ENCODE assay signal across 15 cellular contexts in the genomic region with DNA sequence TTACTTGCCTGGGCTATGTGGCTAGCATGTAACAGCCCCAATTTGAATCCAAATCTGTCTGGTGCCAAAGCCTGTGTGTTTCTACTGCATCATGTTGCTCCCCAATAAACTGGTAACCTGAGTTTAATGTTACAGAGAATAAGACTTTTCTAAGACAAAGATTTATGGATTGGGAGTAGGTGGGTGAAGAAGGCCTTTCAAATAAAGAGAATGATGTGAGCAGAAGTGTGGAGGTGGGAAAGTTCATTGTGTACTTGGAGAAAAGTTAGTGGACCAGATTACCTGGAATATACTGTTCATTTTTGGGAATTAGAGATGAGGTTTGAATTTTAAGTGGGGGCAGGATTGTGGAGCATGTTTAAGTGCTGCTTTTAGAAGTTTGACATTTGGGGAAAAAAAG. TPM values are rescaled to one million over a fixed set of nuclear protein-coding genes. Genes with fewer than 3 reads are reported as not detected.
DNase-seq lines count a peak whose midpoint lies in the region; ATAC-seq and TF ChIP-seq lines count a peak whose summit lies in the region.
"Had no signal": no experiment of that assay in that cellular context is flagged by ENCODE, and none has a peak within 500 bp of the region (broad histone marks: within the 10 kb centered on the region; RNA-seq: fewer than 3 reads in every experiment).

No MANE protein-coding gene starts in this region.

- peaks cover 57% of the 10 kb centered on the region for H3K4me1 Mint-ChIP-seq in stimulated activated naive CD8-positive, alpha-beta T cell treated with anti-CD3 and anti-CD28 coated beads, Interleukin-15, Interleukin-2, amounts not matched to agents 100 ng/mL and 50 ng/mL, for 24 hours (ENCODE audit: low read depth)
- peaks cover 59% of the 10 kb centered on the region for H3K4me1 Mint-ChIP-seq in chondrocyte (ENCODE audit: low read depth)
- H3K4me1 Mint-ChIP-seq in naive thymus-derived CD8-positive, alpha-beta T cell, result peaks cover 38 to 65% (median 55%) of the 10 kb centered on the region in 4 donors
- H3K4me1 Mint-ChIP-seq in immature natural killer cell, result peaks cover 50 to 68% of the 10 kb centered on the region in 2 donors

- H3K4me3 Mint-ChIP-seq in stimulated activated naive CD8-positive, alpha-beta T cell treated with anti-CD3 and anti-CD28 coated beads, Interleukin-15, Interleukin-2, amounts not matched to agents 100 ng/mL and 50 ng/mL, for 24 hours, result no peak overlapping the region
- H3K4me3 Mint-ChIP-seq in chondrocyte (ENCODE audit: unreplicated experiment) (no peak overlapping the region), immature natural killer cell (no peak overlapping the region)
- peak overlapping the region in 6 of 10 donors; percentile 1 to 48 (median 8) for H3K4me3 Mint-ChIP-seq in naive thymus-derived CD8-positive, alpha-beta T cell
- H3K4me3 Mint-ChIP-seq: dendritic cell treated with granulocyte-macrophage colony-stimulating factor and Interleukin-4, amounts not matched to agents 40 ng/mL and 50 ng/mL, for 4 days; T-cell had no signal

- no peak for TF ChIP-seq CTCF in chondrocyte (IDR thresholded peaks at IDR 0.05)

- DNase-seq in stimulated activated naive CD8-positive, alpha-beta T cell treated with anti-CD3 and anti-CD28 coated beads, Interleukin-15, Interleukin-2, amounts not matched to agents 100 U/mL and 50 U/mL, for 24 hours, result no peak
- DNase-seq in chondrocyte (ENCODE audit: low spot score) (no peak), ecto neural progenitor cell (ENCODE audit: low spot score) (no peak), inferior parietal cortex (ENCODE audit: extremely low spot score) (no peak), immature natural killer cell (no peak)
- no peak for DNase-seq in naive thymus-derived CD8-positive, alpha-beta T cell
- DNase-seq in stimulated activated CD4-positive, alpha-beta T cell treated with anti-CD3 and anti-CD28 coated beads, Interleukin-2, amount 100 ng/mL, for 24 hours, result no peak
- DNase-seq: activated effector memory CD4-positive, alpha-beta T cell treated with anti-CD3 and anti-CD28 coated beads, Interleukin-2, amount 50 U/mL, for 16 hours; aorta; KG1; NCI-H146; T-cell had no signal

- H3K9me3 Mint-ChIP-seq in stimulated activated naive CD8-positive, alpha-beta T cell treated with anti-CD3 and anti-CD28 coated beads, Interleukin-15, Interleukin-2, amounts not matched to agents 100 ng/mL and 50 ng/mL, for 24 hours, result no peaks in the 10 kb centered on the region
- no peaks in the 10 kb centered on the region for H3K9me3 Mint-ChIP-seq in chondrocyte (ENCODE audit: low read depth)
- H3K9me3 Mint-ChIP-seq in naive thymus-derived CD8-positive, alpha-beta T cell, result no peaks in the 10 kb centered on the region
- H3K9me3 Mint-ChIP-seq in immature natural killer cell, result no peaks in the 10 kb centered on the region
- H3K9me3 Mint-ChIP-seq: dendritic cell treated with granulocyte-macrophage colony-stimulating factor and Interleukin-4, amounts not matched to agents 40 ng/mL and 50 ng/mL, for 4 days; T-cell had no signal

- peak overlapping the region; percentile 13 for H3K27ac Mint-ChIP-seq in stimulated activated naive CD8-positive, alpha-beta T cell treated with anti-CD3 and anti-CD28 coated beads, Interleukin-15, Interleukin-2, amounts not matched to agents 100 ng/mL and 50 ng/mL, for 24 hours
- H3K27ac Mint-ChIP-seq in chondrocyte (ENCODE audit: unreplicated experiment) (peak overlapping the region; percentile 87), immature natural killer cell (peak overlapping the region in 2 of 6 donors; percentile 8 to 14)
- H3K27ac Mint-ChIP-seq in naive thymus-derived CD8-positive, alpha-beta T cell, result peak overlapping the region in 6 of 10 donors; percentile 2 to 93 (median 20)
- H3K27ac Mint-ChIP-seq: dendritic cell treated with granulocyte-macrophage colony-stimulating factor and Interleukin-4, amounts not matched to agents 40 ng/mL and 50 ng/mL, for 4 days had no signal

- no peaks in the 10 kb centered on the region for H3K36me3 Mint-ChIP-seq in stimulated activated naive CD8-positive, alpha-beta T cell treated with anti-CD3 and anti-CD28 coated beads, Interleukin-15, Interleukin-2, amounts not matched to agents 100 ng/mL and 50 ng/mL, for 24 hours (ENCODE audit: low read depth)
- no peaks in the 10 kb centered on the region for H3K36me3 Mint-ChIP-seq in chondrocyte (ENCODE audit: low read depth)
- H3K36me3 Mint-ChIP-seq in naive thymus-derived CD8-positive, alpha-beta T cell, result peaks cover 0 to 5% (median 0%) of the 10 kb centered on the region in 3 donors
- H3K36me3 Mint-ChIP-seq in immature natural killer cell, result no peaks in the 10 kb centered on the region
- H3K36me3 Mint-ChIP-seq: T-cell had no signal

- no peak for ATAC-seq in stimulated activated naive CD8-positive, alpha-beta T cell treated with anti-CD3 and anti-CD28 coated beads, Interleukin-15, Interleukin-2, amounts not matched to agents 100 U/mL and 50 U/mL, for 24 hours
- ATAC-seq in naive thymus-derived CD8-positive, alpha-beta T cell, result no peak
- ATAC-seq: Right ventricle myocardium inferior, T-cell had no signal

- POLR2A ChIA-PET in naive thymus-derived CD8-positive, alpha-beta T cell (lab: Charles Lee), result no interaction called here

- H3K27me3 Mint-ChIP-seq in stimulated activated naive CD8-positive, alpha-beta T cell treated with anti-CD3 and anti-CD28 coated beads, Interleukin-15, Interleukin-2, amounts not matched to agents 100 ng/mL and 50 ng/mL, for 24 hours, result no peaks in the 10 kb centered on the region
- H3K27me3 Mint-ChIP-seq in chondrocyte (ENCODE audit: low read depth) (no peaks in the 10 kb centered on the region), immature natural killer cell (ENCODE audit: low read depth in 3 of 3) (peaks cover 0 to 2% (median 2%) of the 10 kb centered on the region in 3 donors)
- no peaks in the 10 kb centered on the region for H3K27me3 Mint-ChIP-seq in naive thymus-derived CD8-positive, alpha-beta T cell
- H3K27me3 Mint-ChIP-seq: dendritic cell treated with granulocyte-macrophage colony-stimulating factor and Interleukin-4, amounts not matched to agents 40 ng/mL and 50 ng/mL, for 4 days; T-cell had no signal

RNA-seq across cellular contexts. Expression of gene FRS2, which starts 3.0 kb away (rescaled TPM):
- 45.1 to 52.7 TPM (median 46.9 TPM) in 3 replicates for total RNA-seq in chondrocyte
- 10 to 100 TPM; 27.2 to 33.5 TPM for total RNA-seq in naive thymus-derived CD8-positive, alpha-beta T cell
- 10 to 100 TPM; 11.1 to 12.3 (median 11.6) TPM for polyA plus RNA-seq in naive thymus-derived CD8-positive, alpha-beta T cell
- polyA plus RNA-seq in immature natural killer cell, result 10 to 100 TPM in 1 of 3 donors, 1 to 10 TPM in 2; 5.6 to 11.2 (median 7.8) TPM

Comparison
In these comparisons a context has a peak if more than half of its experiments do, and no peak if none do; other contexts are left out.
1. H3K4me3 Mint-ChIP-seq: peak in naive thymus-derived CD8-positive, alpha-beta T cell (6 of 10); none in stimulated activated naive CD8-positive, alpha-beta T cell treated with anti-CD3 and anti-CD28 coated beads, Interleukin-15, Interleukin-2, amounts not matched to agents 100 ng/mL and 50 ng/mL, for 24 hours (single experiment), chondrocyte (single experiment) and immature natural killer cell (0 of 5).